Comparison of ENCODE assay signal across 6 cellular contexts in the genomic region with DNA sequence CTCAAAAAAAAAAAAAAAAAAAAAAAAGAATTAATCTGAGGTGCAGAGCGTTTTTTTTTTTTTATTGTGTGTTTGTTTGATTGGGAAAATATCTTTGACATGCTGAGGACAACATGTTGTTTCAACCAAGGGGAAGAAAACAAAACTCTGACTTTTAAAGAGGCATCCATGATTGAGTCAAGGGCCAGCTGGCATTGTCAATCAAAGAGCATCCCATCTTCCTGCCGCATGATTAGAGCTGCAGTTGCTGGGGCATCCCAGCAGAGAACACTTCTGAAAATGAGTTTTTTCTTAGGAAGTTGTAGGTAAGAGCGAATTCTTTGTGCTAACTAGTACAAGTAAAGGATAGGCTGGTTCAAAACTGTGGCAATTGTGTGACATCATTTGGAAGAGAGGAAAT.
"Had no signal": no experiment of that assay in that cellular context is flagged by ENCODE, and none has a peak within 500 bp of the region (broad histone marks: within the 10 kb centered on the region; RNA-seq: fewer than 3 reads in every experiment).

No MANE protein-coding gene starts in this region.

- H3K36me3 ChIP-seq: HAP-1 had no signal

- H3K9me3 ChIP-seq: HAP-1 had no signal

- H3K4me3 ChIP-seq: HAP-1, K562 had no signal

- H3K4me1 ChIP-seq: HAP-1 had no signal

- DNase-seq: GOT3, H7, HFFc6, IMR-90 had no signal

- H3K4me3 Mint-ChIP-seq: HFFc6 had no signal

- H3K27ac Mint-ChIP-seq: HFFc6 had no signal
